Comparison of ENCODE assay signal across 23 cellular contexts in the genomic region with DNA sequence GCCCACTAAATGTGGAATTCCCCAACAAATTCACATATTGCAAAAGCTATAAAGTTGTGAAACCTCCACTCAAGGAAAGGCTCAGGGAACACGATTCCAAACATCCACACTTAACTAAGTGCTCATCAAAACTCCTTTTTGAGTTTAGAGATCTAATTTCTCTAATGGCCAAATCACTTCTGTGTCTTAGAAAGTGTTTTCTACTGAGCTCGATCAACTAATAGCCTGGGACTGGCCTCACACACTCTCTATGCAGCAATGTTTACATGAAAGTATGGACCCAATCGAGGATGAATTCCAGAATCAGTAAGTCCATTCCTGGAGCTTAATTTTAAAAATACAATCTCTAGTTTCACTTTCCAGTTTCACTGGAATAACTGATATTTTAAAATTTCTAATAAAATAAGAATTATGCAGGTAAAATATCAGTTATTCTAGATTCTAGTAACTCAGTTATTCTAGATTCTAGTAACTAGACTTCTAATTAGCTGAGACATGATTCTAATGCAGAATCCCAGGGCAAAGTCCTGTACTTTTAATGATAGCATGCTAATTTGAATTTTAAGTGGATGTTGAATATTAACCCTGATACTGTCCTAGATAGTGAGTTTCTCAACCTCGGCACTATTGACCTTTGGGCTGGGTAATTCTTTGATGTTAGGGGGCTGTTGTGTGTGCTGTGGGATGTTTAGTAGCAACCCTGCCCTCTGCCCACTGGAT. TPM values are rescaled to one million over a fixed set of nuclear protein-coding genes. Genes with fewer than 3 reads are reported as not detected.
"Had no signal": no experiment of that assay in that cellular context is flagged by ENCODE, and none has a peak within 500 bp of the region (broad histone marks: within the 10 kb centered on the region; RNA-seq: fewer than 3 reads in every experiment).

No MANE protein-coding gene starts in this region.

- H3K9me3 Mint-ChIP-seq: activated naive CD4-positive, alpha-beta T cell treated with anti-CD3 and anti-CD28 coated beads, Interleukin-2, amount 10 ng/mL, durations not matched to agents 7 days and 5 days; mesothelial cell of epicardium; stimulated activated naive CD8-positive, alpha-beta T cell treated with anti-CD3 and anti-CD28 coated beads, Interleukin-15, Interleukin-2, amounts not matched to agents 100 ng/mL and 50 ng/mL, for 24 hours; T-helper 1 cell treated with Interleukin-12 subunit alpha and Interleukin-12 subunit beta and Interleukin-4 antibody, amounts not matched to agents 30 μg/mL and 1 μg/mL, for 36 hours had no signal

- H3K27ac ChIP-seq: coronary artery, esophagus muscularis mucosa, gastroesophageal sphincter, left lung, ovary, prostate gland, thyroid gland, upper lobe of right lung had no signal

- H3K4me3 ChIP-seq: coronary artery, esophagus muscularis mucosa, gastroesophageal sphincter, left lung, prostate gland, thyroid gland, upper lobe of right lung had no signal

- H3K27ac Mint-ChIP-seq: activated naive CD4-positive, alpha-beta T cell treated with anti-CD3 and anti-CD28 coated beads, Interleukin-2, amount 10 ng/mL, durations not matched to agents 7 days and 5 days; mesothelial cell of epicardium; naive thymus-derived CD8-positive, alpha-beta T cell; stimulated activated naive CD8-positive, alpha-beta T cell treated with anti-CD3 and anti-CD28 coated beads, Interleukin-15, Interleukin-2, amounts not matched to agents 100 ng/mL and 50 ng/mL, for 24 hours; T-helper 1 cell treated with Interleukin-12 subunit alpha and Interleukin-12 subunit beta and Interleukin-4 antibody, amounts not matched to agents 30 μg/mL and 1 μg/mL, for 36 hours had no signal

- H3K9me3 ChIP-seq: esophagus muscularis mucosa, gastroesophageal sphincter, left lung, ovary, prostate gland, thyroid gland, upper lobe of right lung had no signal

- H3K36me3 ChIP-seq: esophagus muscularis mucosa, gastroesophageal sphincter, left lung, ovary, prostate gland, thyroid gland, upper lobe of right lung had no signal

- H3K36me3 Mint-ChIP-seq: activated naive CD4-positive, alpha-beta T cell treated with anti-CD3 and anti-CD28 coated beads, Interleukin-2, amount 10 ng/mL, durations not matched to agents 7 days and 5 days; mesothelial cell of epicardium; naive thymus-derived CD8-positive, alpha-beta T cell had no signal

- ATAC-seq: gastroesophageal sphincter; left lung; naive thymus-derived CD8-positive, alpha-beta T cell; upper lobe of right lung had no signal

- H3K4me1 Mint-ChIP-seq: activated naive CD4-positive, alpha-beta T cell treated with anti-CD3 and anti-CD28 coated beads, Interleukin-2, amount 10 ng/mL, durations not matched to agents 7 days and 5 days; mesothelial cell of epicardium; naive thymus-derived CD8-positive, alpha-beta T cell had no signal

- H3K27me3 ChIP-seq: ovary, thyroid gland had no signal

- DNase-seq: activated CD4-positive, alpha-beta T cell treated with anti-CD3 and anti-CD28 coated beads for 4 hours; activated CD4-positive, alpha-beta T cell treated with anti-CD3 and anti-CD28 coated beads, Interleukin-2, amount 50 U/mL, for 48 hours; activated CD4-positive, CD25-positive, alpha-beta regulatory T cell; activated naive CD4-positive, alpha-beta T cell treated with anti-CD3 and anti-CD28 coated beads, Interleukin-2, amount 10 ng/mL, durations not matched to agents 7 days and 5 days; activated T-cell treated with anti-CD3 and anti-CD28 coated beads, Interleukin-2, amount 50 U/mL, for 48 hours; cerebellar nuclear complex; left lung; naive thymus-derived CD8-positive, alpha-beta T cell; ovary; stimulated activated CD4-positive, alpha-beta T cell treated with anti-CD3 and anti-CD28 coated beads, Interleukin-1b, Interleukin-23, amount 100 ng/mL, for 48 hours; thyroid gland; upper lobe of right lung had no signal

- H3K4me3 Mint-ChIP-seq: activated naive CD4-positive, alpha-beta T cell treated with anti-CD3 and anti-CD28 coated beads, Interleukin-2, amount 10 ng/mL, durations not matched to agents 7 days and 5 days; mesothelial cell of epicardium; naive thymus-derived CD8-positive, alpha-beta T cell; stimulated activated naive CD8-positive, alpha-beta T cell treated with anti-CD3 and anti-CD28 coated beads, Interleukin-15, Interleukin-2, amounts not matched to agents 100 ng/mL and 50 ng/mL, for 24 hours; T-helper 1 cell treated with Interleukin-12 subunit alpha and Interleukin-12 subunit beta and Interleukin-4 antibody, amounts not matched to agents 30 μg/mL and 1 μg/mL, for 36 hours had no signal

- H3K4me1 ChIP-seq: esophagus muscularis mucosa, gastroesophageal sphincter, left lung, prostate gland, thyroid gland, upper lobe of right lung had no signal

RNA-seq across cellular contexts. Expression of a gene that starts 30.6 kb away (rescaled TPM):
- total RNA-seq: activated CD8-positive, alpha-beta memory T cell treated with anti-CD3 and anti-CD28 coated beads for 36 hours; bronchial epithelial cell; esophagus muscularis mucosa; gastroesophageal sphincter; left lung; lung microvascular endothelial cell; naive thymus-derived CD8-positive, alpha-beta T cell; upper lobe of right lung had no signal
- polyA plus RNA-seq: keratinocyte; naive thymus-derived CD8-positive, alpha-beta T cell had no signal
